ENCODE assay signal across 14 cellular contexts in genomic region chr6:128209771-128210170, GRCh38.
DNase-seq lines count a peak whose midpoint lies in the region; ATAC-seq, FAIRE-seq and TF ChIP-seq lines count a peak whose summit lies in the region.
"Had no signal": no experiment of that assay in that cellular context is flagged by ENCODE, and none has a peak within 500 bp of the region (broad histone marks: within the 10 kb centered on the region; RNA-seq: fewer than 3 reads in every experiment).

No MANE protein-coding gene starts in this region.

- no peaks in the 10 kb centered on the region for H3K27me3 ChIP-seq in HepG2 (ENCODE audit: control insufficient read depth in 1 of 2, insufficient read depth in 2 of 2, low read length in 2 of 2)
- no peaks in the 10 kb centered on the region for H3K27me3 ChIP-seq in right lobe of liver
- H3K27me3 ChIP-seq: tibial nerve had no signal

- DNase-seq in HepG2 (ENCODE audit: low spot score) (peak; percentile 12), right lobe of liver (no peak), amniotic epithelial cell (ENCODE audit: low read depth) (peak; percentile 81), glomerular endothelial cell (ENCODE audit: extremely low read depth, low read depth, low spot score) (peak; percentile 39), NCI-H1930 (lab: John Stamatoyannopoulos, UW) (no peak), lower leg skin (ENCODE audit: low spot score in 2 of 2) (no peak)
- DNase-seq in stimulated activated CD8-positive, alpha-beta memory T cell treated with anti-CD3 and anti-CD28 coated beads, Interleukin-4, amount 100 ng/mL, for 48 hours: no peak
- DNase-seq: DND-41, NCI-H1436 treated with DMSO at 0.1 percent for 48 hours, T-helper 17 cell had no signal

- TF ChIP-seq EP300 in HepG2 (IDR thresholded peaks at IDR 0.05; ENCODE audit: low read depth in 2 of 2, low read length in 2 of 2) (no peak), HepG2 (CRISPR knock-in tag; IDR thresholded peaks at IDR 0.05; ENCODE audit: borderline replicate concordance) (no peak)

- H3K36me3 ChIP-seq in HepG2 (replicated peaks in 1 of 2; ENCODE audit: control insufficient read depth in 1 of 2, insufficient read depth in 2 of 2, low read length in 2 of 2): peaks cover 1 to 10% of the 10 kb centered on the region in 2 experiments; a peak in 4 of 5 replicates
- no peaks in the 10 kb centered on the region for H3K36me3 ChIP-seq in right lobe of liver
- H3K36me3 ChIP-seq: tibial nerve had no signal

- H3K9ac ChIP-seq in HepG2 (ENCODE audit: insufficient read depth, low read depth, low read length): no peak overlapping the region

- no peak overlapping the region for H3K4me2 ChIP-seq in HepG2 (ENCODE audit: low read depth, low read length)

- CTCF ChIA-PET in HepG2 (lab: Yijun Ruan, JAX; ENCODE audit: low intra/inter-chr PET ratio, low total read pairs): no interaction called here

- H3K79me2 ChIP-seq in HepG2 (ENCODE audit: insufficient read depth, low read length): peaks cover 2% of the 10 kb centered on the region

- H3K9me3 ChIP-seq in HepG2 (ENCODE audit: low read length) (no peaks in the 10 kb centered on the region), right lobe of liver (no peaks in the 10 kb centered on the region)
- H3K9me3 ChIP-seq: tibial nerve had no signal

- POLR2A ChIA-PET in HepG2 (lab: Yijun Ruan, JAX): no interaction called here

- no peak overlapping the region for H3K4me3 ChIP-seq in HepG2 (replicated peaks in 1 of 3; ENCODE audit: insufficient read depth in 1 of 3, low read depth in 2 of 3, low read length in 3 of 3)
- no peak overlapping the region for H3K4me3 ChIP-seq in right lobe of liver
- no peak overlapping the region for H3K4me3 ChIP-seq in lower leg skin (ENCODE audit: low read depth, poor library complexity, severe bottlenecking)
- H3K4me3 ChIP-seq: tibial nerve had no signal

- TF ChIP-seq CTCF in HepG2 (CRISPR knock-in tag; IDR thresholded peaks at IDR 0.05) (no peak), right lobe of liver (IDR thresholded peaks at IDR 0.05) (no peak), lower leg skin (IDR thresholded peaks at IDR 0.05) (no peak)

- peak; percentile 52; the same call in 2 of the 3 replicates for ATAC-seq in HepG2
- ATAC-seq in right lobe of liver: no peak
- no peak for ATAC-seq in GM21737 (IDR thresholded peaks at IDR 0.05; ENCODE audit: unreplicated experiment)
- ATAC-seq: sciatic nerve, T-helper 17 cell had no signal

- intact Hi-C loops in HepG2 (cut with micrococcal nuclease; ENCODE audit: unreplicated experiment): loop anchor here (2.0 to 10.0 kb wide), 2 partner anchors 21 to 145 kb away; no protein-coding TSS in a partner anchor
- intact Hi-C loops in right lobe of liver (cut with DNase I): no loop called here
- intact Hi-C loops in lower leg skin (cut with DNase I; ENCODE audit: low total_unique reads): no loop called here

- no peak overlapping the region for H2AFZ ChIP-seq in HepG2 (ENCODE audit: low read length)

- no peak for TF ChIP-seq POLR2A in HepG2 (IDR thresholded peaks at IDR 0.05; ENCODE audit: insufficient read depth in 1 of 2, low read depth in 2 of 2, low read length in 2 of 2)
- no peak for TF ChIP-seq POLR2A in right lobe of liver (IDR thresholded peaks at IDR 0.05)
- TF ChIP-seq POLR2A in lower leg skin (IDR thresholded peaks at IDR 0.05): no peak

- no peak for TF ChIP-seq RAD21 in HepG2 (CRISPR knock-in tag; IDR thresholded peaks at IDR 0.05)

- no TSS peak for BruUV-seq in HepG2 (replicated peaks; lab: Mats Ljungman, UMichigan)

- H4K20me1 ChIP-seq in HepG2 (ENCODE audit: insufficient read depth, low read length): no peaks in the 10 kb centered on the region; the same call in 1 of the 2 replicates

- no peak for FAIRE-seq in HepG2 (lab: Jason Lieb, UNC)
- FAIRE-seq: GM18507 had no signal

- H3K4me1 ChIP-seq in HepG2 (ENCODE audit: insufficient read depth, low read length) (peaks cover 26% of the 10 kb centered on the region), right lobe of liver (no peaks in the 10 kb centered on the region)
- H3K4me1 ChIP-seq: tibial nerve had no signal

- in situ Hi-C loops in HepG2 (cut with HindIII; ENCODE audit: extremely low pct_ligation_motif_present, low pct_unique_long_range_greater_than_20kb): no loop called here

- WGBS in HepG2 (ENCODE audit: low lambda C conversion rate): 90% methylated on average over 3 of the region's 3 CpGs
- WGBS in right lobe of liver (ENCODE audit: insufficient coverage, low coverage, low lambda C conversion rate, missing lambda C conversion rate): 70% methylated on average over 3 of the region's 3 CpGs
- WGBS in lower leg skin, 2 donors: 71 to 76% methylated on average over 3 of the region's 3 CpGs

- H3K27ac ChIP-seq in HepG2 (ENCODE audit: extremely low read length, insufficient read depth, low read length) (no peak overlapping the region), right lobe of liver (no peak overlapping the region)
- H3K27ac ChIP-seq: tibial nerve had no signal

TF ChIP-seq in HepG2, 621 proteins besides CTCF, POLR2A, EP300 and RAD21 (continues in another document):
- TF ChIP-seq RNF219 (CRISPR knock-in tag; IDR thresholded peaks at IDR 0.05) (no peak), ZNF333 (CRISPR knock-in tag; IDR thresholded peaks at IDR 0.05; ENCODE audit: borderline replicate concordance) (no peak), SNAPC4 (CRISPR knock-in tag; IDR thresholded peaks at IDR 0.05) (0 out of 2 replicates have a peak, but pooled peaks have one; percentile 4), HINFP (CRISPR knock-in tag; IDR thresholded peaks at IDR 0.05; ENCODE audit: low read depth) (no peak), ZSCAN9 (CRISPR knock-in tag; IDR thresholded peaks at IDR 0.05; ENCODE audit: borderline replicate concordance) (no peak), ZNF878 (CRISPR knock-in tag; IDR thresholded peaks at IDR 0.05) (no peak), POLR2AphosphoS2 (IDR thresholded peaks at IDR 0.05; ENCODE audit: low read depth, low read length) (no peak), SP1 (IDR thresholded peaks at IDR 0.05) (no peak), SP1 (CRISPR knock-in tag; IDR thresholded peaks at IDR 0.05) (no peak)

Comparison
In these comparisons a context has a peak if more than half of its experiments do, and no peak if none do; other contexts are left out.
1. DNase-seq: peak in HepG2 (single experiment), amniotic epithelial cell (single experiment) and glomerular endothelial cell (single experiment); none in right lobe of liver (0 of 3), NCI-H1930 (0 of 2), stimulated activated CD8-positive, alpha-beta memory T cell treated with anti-CD3 and anti-CD28 coated beads, Interleukin-4, amount 100 ng/mL, for 48 hours (single experiment) and lower leg skin (0 of 2).